In genomic region chr1:89608627-89609338, GRCh38 we compare ENCODE assay signal across 9 cellular contexts. TPM values are rescaled to one million over a fixed set of nuclear protein-coding genes. Genes with fewer than 3 reads are reported as not detected.
A peak's percentile ranks its signal among the peaks of the same experiment; 100 is the strongest.
DNase-seq lines count a peak whose midpoint lies in the region; ATAC-seq, FAIRE-seq and TF ChIP-seq lines count a peak whose summit lies in the region.
"Had no signal": no experiment of that assay in that cellular context is flagged by ENCODE, and none has a peak within 500 bp of the region (broad histone marks: within the 10 kb centered on the region; RNA-seq: fewer than 3 reads in every experiment).

No MANE protein-coding gene starts in this region.

- no peak for FAIRE-seq in kidney (lab: Jason Lieb, UNC)

- H3K36me3 Mint-ChIP-seq in stimulated activated naive B cell treated with anti-CD40 and anti-IgM and Interleukin-4, amounts not matched to agents 10 μg/mL and 1 μg/mL and 100 μg/mL, for 72 hours: peaks cover 10 to 30% of the 10 kb centered on the region in 2 donors

- intact Hi-C loops in kidney (cut with DNase I): no loop called here

- H3K4me3 Mint-ChIP-seq in stimulated activated naive B cell treated with anti-CD40 and anti-IgM and Interleukin-4, amounts not matched to agents 10 μg/mL and 1 μg/mL and 100 μg/mL, for 72 hours: no peak overlapping the region

- no peaks in the 10 kb centered on the region for H3K27me3 Mint-ChIP-seq in stimulated activated naive B cell treated with anti-CD40 and anti-IgM and Interleukin-4, amounts not matched to agents 10 μg/mL and 1 μg/mL and 100 μg/mL, for 72 hours

- no peak overlapping the region for H3K9ac ChIP-seq in kidney (ENCODE audit: low read length in 2 of 2)
- H3K9ac ChIP-seq: KMS-11 had no signal

- no peak overlapping the region for H3K4me3 ChIP-seq in kidney (ENCODE audit: low read length in 2 of 2)

- H3K27ac Mint-ChIP-seq in stimulated activated naive B cell treated with anti-CD40 and anti-IgM and Interleukin-4, amounts not matched to agents 10 μg/mL and 1 μg/mL and 100 μg/mL, for 72 hours: peak overlapping the region; percentile 71

- H3K9me3 Mint-ChIP-seq in stimulated activated naive B cell treated with anti-CD40 and anti-IgM and Interleukin-4, amounts not matched to agents 10 μg/mL and 1 μg/mL and 100 μg/mL, for 72 hours: no peaks in the 10 kb centered on the region

- TF ChIP-seq CTCF in kidney (IDR thresholded peaks at IDR 0.05; ENCODE audit: borderline replicate concordance, extremely low read depth, insufficient read depth): no peak

- H3K36me3 ChIP-seq in kidney (ENCODE audit: control insufficient read depth in 1 of 2, insufficient read depth in 2 of 2, low read length in 2 of 2): no peaks in the 10 kb centered on the region

- H3K9me3 ChIP-seq in kidney (ENCODE audit: control insufficient read depth in 1 of 2, low read length in 2 of 2): no peaks in the 10 kb centered on the region

- peaks cover 54 to 82% of the 10 kb centered on the region in 2 donors for H3K4me1 Mint-ChIP-seq in stimulated activated naive B cell treated with anti-CD40 and anti-IgM and Interleukin-4, amounts not matched to agents 10 μg/mL and 1 μg/mL and 100 μg/mL, for 72 hours

- DNase-seq in T-helper 9 cell (peak; percentile 54), kidney (peak; percentile 76), NCI-H82 (lab: John Stamatoyannopoulos, UW) (no peak), NOMO-1 treated with DMSO at 0.1 percent for 48 hours (lab: John Stamatoyannopoulos, UW; ENCODE audit: unreplicated experiment) (no peak)
- peak; percentile 67 for DNase-seq in activated effector memory CD4-positive, alpha-beta T cell treated with Interleukin-2 at 50 U/mL for 16 hours
- DNase-seq in stimulated activated naive B cell treated with anti-CD40 and anti-IgM and Interleukin-4, amounts not matched to agents 10 μg/mL and 1 μg/mL and 100 μg/mL, for 72 hours: no peak

- no peak overlapping the region for H3K27ac ChIP-seq in kidney (ENCODE audit: low read depth in 2 of 2, low read length in 2 of 2)
- H3K27ac ChIP-seq: KMS-11 had no signal

- no peak for ATAC-seq in stimulated activated naive B cell treated with anti-CD40 and anti-IgM and Interleukin-4, amounts not matched to agents 10 μg/mL and 1 μg/mL and 100 μg/mL, for 72 hours (replicated peaks)
- ATAC-seq in GM21381 (IDR thresholded peaks at IDR 0.05; ENCODE audit: unreplicated experiment) (no peak), HG03097 (IDR thresholded peaks at IDR 0.05; ENCODE audit: low FRiP score, unreplicated experiment) (no peak)

- H3K4me1 ChIP-seq in kidney (ENCODE audit: control insufficient read depth in 1 of 2, insufficient read depth in 1 of 2, low read depth in 1 of 2, low read length in 2 of 2): peaks cover 0 to 5% of the 10 kb centered on the region in 2 donors

RNA-seq across cellular contexts. Expression of gene LRRC8C, which starts 24.1 kb away (rescaled TPM):
- total RNA-seq in kidney: 12.7 TPM
- polyA plus RNA-seq in kidney (ENCODE audit: insufficient read depth, low read depth, low replicate concordance): 2.6 TPM

Comparison
In these comparisons a context has a peak if more than half of its experiments do, and no peak if none do; other contexts are left out.
1. DNase-seq: peak in T-helper 9 cell (single experiment), activated effector memory CD4-positive, alpha-beta T cell treated with Interleukin-2 at 50 U/mL for 16 hours (single experiment) and kidney (single experiment); none in stimulated activated naive B cell treated with anti-CD40 and anti-IgM and Interleukin-4, amounts not matched to agents 10 μg/mL and 1 μg/mL and 100 μg/mL, for 72 hours (single experiment), NCI-H82 (single experiment) and NOMO-1 treated with DMSO at 0.1 percent for 48 hours (single experiment).